26 cellular contexts compared by ENCODE assay signal in the genomic region with DNA sequence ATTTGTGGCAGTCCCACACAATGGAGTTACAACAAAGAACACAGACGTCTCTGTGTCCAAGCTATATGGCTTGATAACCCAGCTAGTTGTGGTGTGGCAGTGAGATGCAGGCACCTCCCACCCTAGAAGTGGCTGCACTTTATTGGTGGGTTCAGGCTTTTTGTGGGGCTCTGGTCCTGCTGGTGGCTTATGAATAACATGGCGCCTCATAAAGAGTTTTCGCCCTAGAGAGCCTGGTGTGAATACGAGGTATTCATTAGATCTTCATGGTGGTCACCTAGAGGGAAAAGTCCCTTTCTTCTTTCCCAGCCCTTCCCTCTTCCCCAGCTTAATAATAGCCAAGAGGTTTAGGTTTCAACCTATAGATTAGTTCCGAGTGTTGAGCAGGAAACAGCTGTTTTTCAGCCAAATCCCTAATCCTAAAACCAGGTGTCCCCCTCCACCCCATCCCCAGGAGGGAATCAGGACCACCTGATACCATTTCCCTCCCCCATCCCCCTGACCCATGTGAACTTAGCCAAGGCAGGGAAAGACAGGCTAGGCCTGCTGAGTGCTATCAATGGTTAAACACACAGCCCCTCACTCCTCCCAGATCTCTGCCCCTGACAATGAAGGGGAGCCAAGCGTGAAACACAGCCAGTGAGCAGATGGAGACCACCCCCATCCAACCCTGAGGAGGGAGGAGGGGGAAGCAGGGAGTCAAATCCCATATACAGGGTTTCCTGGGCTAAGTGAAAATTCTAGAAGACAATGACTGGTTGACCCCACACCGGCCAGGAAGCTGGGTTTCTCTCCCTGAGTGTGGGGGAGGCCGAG. TPM values are rescaled to one million over a fixed set of nuclear protein-coding genes. Genes with fewer than 3 reads are reported as not detected.
DNase-seq lines count a peak whose midpoint lies in the region; TF ChIP-seq lines count a peak whose summit lies in the region.
"Had no signal": no experiment of that assay in that cellular context is flagged by ENCODE, and none has a peak within 500 bp of the region (broad histone marks: within the 10 kb centered on the region; RNA-seq: fewer than 3 reads in every experiment).

No MANE protein-coding gene starts in this region.

- TF ChIP-seq POLR2A in vagina (IDR thresholded peaks at IDR 0.05): no peak

- H3K4me3 ChIP-seq in SJCRH30: no peak overlapping the region
- no peak overlapping the region for H3K4me3 ChIP-seq in iPS-20b (ENCODE audit: low read length)
- no peak overlapping the region for H3K4me3 ChIP-seq in vagina
- H3K4me3 ChIP-seq: body of pancreas, gastrocnemius medialis, hepatocyte, Peyer's patch, smooth muscle cell, testis had no signal

- H3K27ac ChIP-seq in SJCRH30 (peak overlapping the region; percentile 100), iPS-20b (ENCODE audit: low read length) (peak overlapping the region; percentile 32), substantia nigra (ENCODE audit: low read depth, low read length, poor library complexity, severe bottlenecking) (peak overlapping the region; percentile 19), vagina (no peak overlapping the region)
- H3K27ac ChIP-seq: 22Rv1, body of pancreas, gastrocnemius medialis, hepatocyte, Peyer's patch, testis had no signal

- H3K9me3 ChIP-seq in SJCRH30 (replicated peaks): no peaks in the 10 kb centered on the region
- no peaks in the 10 kb centered on the region for H3K9me3 ChIP-seq in iPS-20b (ENCODE audit: insufficient read depth, low read depth, low read length)
- H3K9me3 ChIP-seq in vagina: no peaks in the 10 kb centered on the region
- H3K9me3 ChIP-seq: body of pancreas, gastrocnemius medialis, Peyer's patch, testis had no signal

- intact Hi-C loops in vagina (cut with DNase I): no loop called here

- H3K27me3 ChIP-seq in SJCRH30 (no peaks in the 10 kb centered on the region), iPS-20b (ENCODE audit: insufficient read depth, low read length) (no peaks in the 10 kb centered on the region), vagina (no peaks in the 10 kb centered on the region)
- H3K27me3 ChIP-seq: body of pancreas, Peyer's patch, testis had no signal

- no peak for TF ChIP-seq CTCF in vagina (IDR thresholded peaks at IDR 0.05)

- H3K4me1 ChIP-seq in SJCRH30: peaks cover 63% of the 10 kb centered on the region
- peaks cover 57% of the 10 kb centered on the region for H3K4me1 ChIP-seq in iPS-20b (ENCODE audit: insufficient read depth, low read length)
- H3K4me1 ChIP-seq in vagina: no peaks in the 10 kb centered on the region
- H3K4me1 ChIP-seq: gastrocnemius medialis, Peyer's patch had no signal

- H3K36me3 ChIP-seq in SJCRH30: no peaks in the 10 kb centered on the region
- H3K36me3 ChIP-seq in iPS-20b (ENCODE audit: insufficient read depth, low read depth, low read length): no peaks in the 10 kb centered on the region
- H3K36me3 ChIP-seq in vagina: no peaks in the 10 kb centered on the region
- H3K36me3 ChIP-seq: gastrocnemius medialis, Peyer's patch had no signal

- DNase-seq in DMS 273 (lab: John Stamatoyannopoulos, UW; ENCODE audit: unreplicated experiment): peak; percentile 28
- DNase-seq in DMS 273 treated with DMSO at 0.1 percent for 48 hours (lab: John Stamatoyannopoulos, UW): no peak
- peak; percentile 95 to 99 for DNase-seq in SJCRH30
- DNase-seq in substantia nigra (lab: John Stamatoyannopoulos, UW): no peak
- DNase-seq in vagina (ENCODE audit: extremely low spot score in 2 of 2): no peak
- DNase-seq in activated CD4-positive, alpha-beta T cell treated with anti-CD3 and anti-CD28 coated beads for 4 hours: no peak
- no peak for DNase-seq in stimulated activated CD8-positive, alpha-beta memory T cell treated with anti-CD3 and anti-CD28 coated beads, Interleukin-4, amount 100 ng/mL, for 48 hours
- DNase-seq: activated CD4-positive, alpha-beta T cell treated with anti-CD3 and anti-CD28 coated beads for 48 hours; activated naive CD4-positive, alpha-beta T cell treated with anti-CD3 and anti-CD28 coated beads, Interleukin-2, amount 50 U/mL, for 16 hours; body of pancreas; EL; gastrocnemius medialis; H7; MV-4-11; naive thymus-derived CD8-positive, alpha-beta T cell; NCI-H146; NCI-H526 treated with DMSO at 0.1 percent for 48 hours; Peyer's patch; SHP77; stimulated activated naive CD8-positive, alpha-beta T cell treated with anti-CD3 and anti-CD28 coated beads, Interleukin-15, Interleukin-2, amounts not matched to agents 100 U/mL and 50 U/mL, for 24 hours; testis had no signal

- H3K9ac ChIP-seq in iPS-20b (ENCODE audit: low read depth, low read length): peak overlapping the region; percentile 19; the same call in 1 of the 2 replicates

RNA-seq across cellular contexts. Expression of a gene that starts 58.2 kb away (rescaled TPM):
- 58.7 and 72.0 TPM in 2 replicates for total RNA-seq in SJCRH30 (2014; rRNA removed; shearing (Covaris generic))
- total RNA-seq in vagina: 23.3 TPM
- total RNA-seq: endothelial cell of umbilical vein; naive thymus-derived CD8-positive, alpha-beta T cell had no signal

Comparison
In these comparisons a context has a peak if more than half of its experiments do, and no peak if none do; other contexts are left out.
1. DNase-seq: peak in DMS 273 (single experiment) and SJCRH30 (2 of 2); none in DMS 273 treated with DMSO at 0.1 percent for 48 hours (single experiment), substantia nigra (0 of 49), vagina (0 of 2), activated CD4-positive, alpha-beta T cell treated with anti-CD3 and anti-CD28 coated beads for 4 hours (0 of 2) and stimulated activated CD8-positive, alpha-beta memory T cell treated with anti-CD3 and anti-CD28 coated beads, Interleukin-4, amount 100 ng/mL, for 48 hours (single experiment).